1 cellular context compared by ENCODE assay signal in the genomic region with DNA sequence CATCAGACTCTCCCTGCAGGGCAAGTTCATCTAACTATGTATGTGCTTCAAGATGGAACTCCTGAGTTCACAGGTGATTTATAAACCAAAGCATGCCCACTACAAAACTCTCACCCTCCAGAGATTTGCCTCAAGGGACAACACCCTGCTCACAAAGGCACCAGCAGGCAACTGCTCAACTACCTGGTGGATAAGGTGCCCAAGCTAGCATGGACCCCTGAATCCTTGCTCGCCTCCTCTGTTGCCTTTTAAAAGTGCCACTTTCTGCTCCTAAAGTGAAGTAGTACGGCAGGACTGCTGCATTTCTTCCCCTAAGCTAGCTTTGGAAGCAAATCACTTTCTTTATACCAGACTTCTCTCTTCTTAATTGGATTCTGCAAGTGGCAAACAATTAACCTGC.
TF ChIP-seq lines count a peak whose summit lies in the region.

No MANE protein-coding gene starts in this region.

TF ChIP-seq in GM23338, 12 proteins besides CTCF, POLR2A, EP300 and RAD21 (continued from another document):
- no peak for TF ChIP-seq JUNB (IDR thresholded peaks at IDR 0.05; ENCODE audit: unreplicated experiment)
- no peak for TF ChIP-seq ZNF114 (CRISPR knock-in tag; IDR thresholded peaks at IDR 0.05)
